Comparison of ENCODE assay signal across 10 cellular contexts in genomic region chr21:46284077-46284644, GRCh38. TPM values are rescaled to one million over a fixed set of nuclear protein-coding genes. Genes with fewer than 3 reads are reported as not detected.
DNase-seq lines count a peak whose midpoint lies in the region; ATAC-seq and TF ChIP-seq lines count a peak whose summit lies in the region.
"Had no signal": no experiment of that assay in that cellular context is flagged by ENCODE, and none has a peak within 500 bp of the region (broad histone marks: within the 10 kb centered on the region; RNA-seq: fewer than 3 reads in every experiment).

No MANE protein-coding gene starts in this region.

- no peaks in the 10 kb centered on the region for H3K27me3 ChIP-seq in OCI-LY1 (ENCODE audit: insufficient read depth, low read length)
- H3K27me3 ChIP-seq in skeletal muscle satellite cell (ENCODE audit: control insufficient read depth, insufficient read depth, low read length), result no peaks in the 10 kb centered on the region

- H3K4me3 ChIP-seq in OCI-LY1 (ENCODE audit: low read depth, low read length, poor library complexity, severe bottlenecking) (peak overlapping the region; percentile 94), skeletal muscle satellite cell (ENCODE audit: low read length) (no peak overlapping the region)

- H3K4me3 Mint-ChIP-seq in effector memory CD8-positive, alpha-beta T cell, result peak overlapping the region; percentile 48 to 99

- H3K27ac ChIP-seq in OCI-LY1 (ENCODE audit: low read depth, low read length, poor library complexity, severe bottlenecking), result peak overlapping the region; percentile 47

- no peak overlapping the region for H2AFZ ChIP-seq in OCI-LY1 (ENCODE audit: low read length)

- no peaks in the 10 kb centered on the region for H3K27me3 Mint-ChIP-seq in effector memory CD8-positive, alpha-beta T cell

- H3K9ac ChIP-seq in OCI-LY1 (ENCODE audit: low read length) (peak overlapping the region; percentile 94), skeletal muscle satellite cell (ENCODE audit: low read depth, low read length) (no peak overlapping the region)

- peaks cover 26 to 45% of the 10 kb centered on the region in 2 donors for H3K4me1 Mint-ChIP-seq in effector memory CD8-positive, alpha-beta T cell (ENCODE audit: low read depth in 2 of 2)

- no peaks in the 10 kb centered on the region for H3K9me3 Mint-ChIP-seq in effector memory CD8-positive, alpha-beta T cell

- H3K4me2 ChIP-seq in OCI-LY1 (ENCODE audit: low read length) (peak overlapping the region; percentile 93), skeletal muscle satellite cell (ENCODE audit: low read length) (peak overlapping the region; percentile 84)

- peaks cover 47% of the 10 kb centered on the region for H3K36me3 Mint-ChIP-seq in effector memory CD8-positive, alpha-beta T cell (ENCODE audit: insufficient read depth)

- H3K4me1 ChIP-seq in OCI-LY1 (ENCODE audit: insufficient read depth, low read length, severe bottlenecking) (peaks cover 40% of the 10 kb centered on the region), skeletal muscle satellite cell (ENCODE audit: control insufficient read depth, insufficient read depth, low read length) (peaks cover 19% of the 10 kb centered on the region)

- no peaks in the 10 kb centered on the region for H3K9me3 ChIP-seq in OCI-LY1 (ENCODE audit: low read length)
- H3K9me3 ChIP-seq in skeletal muscle satellite cell (replicated peaks; ENCODE audit: low read length), result no peaks in the 10 kb centered on the region

- DNase-seq in NOMO-1 treated with DMSO at 0.1 percent for 48 hours (lab: John Stamatoyannopoulos, UW; ENCODE audit: unreplicated experiment) (peak; percentile 23), NOMO-1 treated with dmso at 0.1 percent for 144 hours (lab: John Stamatoyannopoulos, UW; ENCODE audit: unreplicated experiment) (no peak), T1000 (lab: John Stamatoyannopoulos, UW) (no peak)
- DNase-seq in effector memory CD8-positive, alpha-beta T cell, result no peak
- DNase-seq: left cardiac atrium, NCI-H2107 had no signal

- no peak for ATAC-seq in effector memory CD8-positive, alpha-beta T cell (replicated peaks)
- no peak for ATAC-seq in GM19467 (IDR thresholded peaks at IDR 0.05; ENCODE audit: unreplicated experiment)
- no peak for ATAC-seq in HG03025 (IDR thresholded peaks at IDR 0.05; ENCODE audit: low FRiP score, unreplicated experiment)
- ATAC-seq: left cardiac atrium had no signal

- H3F3A ChIP-seq in OCI-LY1 (ENCODE audit: insufficient read depth, low read length), result no peaks in the 10 kb centered on the region; the same call in 1 of the 2 replicates

- TF ChIP-seq CTCF in OCI-LY1 (IDR thresholded peaks at IDR 0.05; ENCODE audit: low read length), result no peak

- H3K36me3 ChIP-seq in OCI-LY1 (ENCODE audit: insufficient read depth, low read length) (peaks cover 39% of the 10 kb centered on the region), skeletal muscle satellite cell (ENCODE audit: insufficient read depth, low read length) (peaks cover 34% of the 10 kb centered on the region)

- no peaks in the 10 kb centered on the region for H4K20me1 ChIP-seq in OCI-LY1 (ENCODE audit: insufficient read depth, low read length)

- H3K9me2 ChIP-seq in OCI-LY1 (ENCODE audit: low read depth, low read length), result no peaks in the 10 kb centered on the region

- H3K79me2 ChIP-seq in OCI-LY1 (ENCODE audit: insufficient read depth, low read length), result peaks cover 35% of the 10 kb centered on the region

- H3K27ac Mint-ChIP-seq in effector memory CD8-positive, alpha-beta T cell, result peak overlapping the region in 1 of 2 donors; percentile 32

RNA-seq across cellular contexts. Expression of gene MCM3AP, which starts 1.2 kb away (rescaled TPM):
- 57.8 and 107 TPM in 2 replicates for total RNA-seq in skeletal muscle satellite cell (2012; rRNA removed)

RNA-seq across cellular contexts. Expression of gene YBEY, which starts 2.0 kb away (rescaled TPM):
- 17.2 and 19.0 TPM in 2 replicates for total RNA-seq in skeletal muscle satellite cell (2012; rRNA removed)

RNA-seq across cellular contexts. Expression of gene C21orf58, which starts 39.5 kb away (rescaled TPM):
- total RNA-seq in skeletal muscle satellite cell (2012; rRNA removed), result 5.0 and 5.6 TPM in 2 replicates

RNA-seq across cellular contexts. Expression of gene PCNT, which starts 39.8 kb away (rescaled TPM):
- total RNA-seq in skeletal muscle satellite cell (2012; rRNA removed), result 16.2 and 21.2 TPM in 2 replicates

RNA-seq across cellular contexts. Expression of gene LSS, which starts 55.6 kb away (rescaled TPM):
- total RNA-seq in skeletal muscle satellite cell (2012; rRNA removed), result 74.5 and 79.7 TPM in 2 replicates
